In the genomic region with DNA sequence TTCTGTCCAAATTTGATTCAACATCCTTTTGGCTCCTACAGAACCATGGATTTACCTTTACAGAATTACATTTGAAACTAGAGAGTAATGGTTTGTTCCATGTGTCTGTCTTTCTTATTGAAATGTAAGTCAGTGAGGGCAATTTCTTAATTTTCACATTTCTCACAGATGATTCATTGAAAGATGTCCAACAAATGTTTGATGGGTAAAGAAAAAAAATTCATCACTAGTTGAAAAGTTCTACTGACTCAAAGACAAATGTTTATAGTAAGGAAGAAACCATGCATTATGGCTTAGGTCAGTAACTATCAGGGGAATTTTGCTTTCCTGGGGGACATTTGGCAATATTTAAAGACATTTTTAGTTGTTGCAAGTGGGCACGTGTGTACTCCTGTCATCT, we compare ENCODE assay signal across 29 cellular contexts.
"Had no signal": no experiment of that assay in that cellular context is flagged by ENCODE, and none has a peak within 500 bp of the region (broad histone marks: within the 10 kb centered on the region; RNA-seq: fewer than 3 reads in every experiment).

No MANE protein-coding gene starts in this region.

- H3K27ac ChIP-seq: brain microvascular endothelial cell, esophagus muscularis mucosa, hepatocyte, left lung, neural progenitor cell, sigmoid colon, spleen, thyroid gland, upper lobe of right lung had no signal

- H3K9me3 ChIP-seq: esophagus muscularis mucosa, left lung, sigmoid colon, spleen, thyroid gland, upper lobe of right lung had no signal

- H3K36me3 ChIP-seq: brain microvascular endothelial cell, esophagus muscularis mucosa, left lung, neural progenitor cell, sigmoid colon, spleen, thyroid gland, upper lobe of right lung had no signal

- H3K4me3 ChIP-seq: esophagus muscularis mucosa, hepatocyte, left lung, lung, neural progenitor cell, sigmoid colon, spleen, thyroid gland, upper lobe of right lung had no signal

- H3K9me3 Mint-ChIP-seq: activated naive CD8-positive, alpha-beta T cell treated with anti-CD3 and anti-CD28 coated beads, Interleukin-2, amount 50 U/mL, for 24 hours; T-cell had no signal

- DNase-seq: activated CD4-positive, alpha-beta T cell treated with anti-CD3 and anti-CD28 coated beads for 4 hours; activated CD4-positive, alpha-beta T cell treated with anti-CD3 and anti-CD28 coated beads, Interleukin-2, amount 50 U/mL, for 48 hours; activated CD4-positive, CD25-positive, alpha-beta regulatory T cell; activated naive CD4-positive, alpha-beta T cell treated with anti-CD3 and anti-CD28 coated beads, Interleukin-2, amount 50 U/mL, for 16 hours; activated naive CD8-positive, alpha-beta T cell treated with anti-CD3 and anti-CD28 coated beads, Interleukin-2, amount 50 U/mL, for 24 hours; activated T-cell treated with anti-CD3 and anti-CD28 coated beads, Interleukin-2, amount 50 U/mL, for 48 hours; aorta; brain microvascular endothelial cell; central memory CD4-positive, alpha-beta T cell; effector memory CD4-positive, alpha-beta T cell; foreskin melanocyte; glutamatergic neuron; immature natural killer cell; kidney glomerular epithelial cell; left lung; naive thymus-derived CD8-positive, alpha-beta T cell; retina; sigmoid colon; spleen; stimulated activated CD4-positive, alpha-beta T cell treated with anti-CD3 and anti-CD28 coated beads, Interleukin-4, amount 100 ng/mL, for 1 hour; stimulated activated naive CD4-positive, alpha-beta T cell treated with Interleukin-2 at 50 U/mL for 16 hours; T-cell; thyroid gland; upper lobe of right lung had no signal

- H3K27ac Mint-ChIP-seq: activated naive CD8-positive, alpha-beta T cell treated with anti-CD3 and anti-CD28 coated beads, Interleukin-2, amount 50 U/mL, for 24 hours; immature natural killer cell; naive thymus-derived CD8-positive, alpha-beta T cell; neural progenitor cell; progenitor cell of endocrine pancreas; T-cell had no signal

- H3K36me3 Mint-ChIP-seq: immature natural killer cell; naive thymus-derived CD8-positive, alpha-beta T cell; T-cell had no signal

- H3K4me3 Mint-ChIP-seq: activated naive CD8-positive, alpha-beta T cell treated with anti-CD3 and anti-CD28 coated beads, Interleukin-2, amount 50 U/mL, for 24 hours; immature natural killer cell; naive thymus-derived CD8-positive, alpha-beta T cell; neural progenitor cell; T-cell had no signal

- H3K27me3 ChIP-seq: brain microvascular endothelial cell, hepatocyte, left lung, neural progenitor cell, sigmoid colon, thyroid gland, upper lobe of right lung had no signal

- H3K27me3 Mint-ChIP-seq: progenitor cell of endocrine pancreas had no signal

- H3K4me1 Mint-ChIP-seq: activated naive CD8-positive, alpha-beta T cell treated with anti-CD3 and anti-CD28 coated beads, Interleukin-2, amount 50 U/mL, for 24 hours; immature natural killer cell; T-cell had no signal

- H3K4me1 ChIP-seq: esophagus muscularis mucosa, left lung, sigmoid colon, thyroid gland, upper lobe of right lung had no signal
